Comparison of ENCODE assay signal across 1 cellular context in the genomic region with DNA sequence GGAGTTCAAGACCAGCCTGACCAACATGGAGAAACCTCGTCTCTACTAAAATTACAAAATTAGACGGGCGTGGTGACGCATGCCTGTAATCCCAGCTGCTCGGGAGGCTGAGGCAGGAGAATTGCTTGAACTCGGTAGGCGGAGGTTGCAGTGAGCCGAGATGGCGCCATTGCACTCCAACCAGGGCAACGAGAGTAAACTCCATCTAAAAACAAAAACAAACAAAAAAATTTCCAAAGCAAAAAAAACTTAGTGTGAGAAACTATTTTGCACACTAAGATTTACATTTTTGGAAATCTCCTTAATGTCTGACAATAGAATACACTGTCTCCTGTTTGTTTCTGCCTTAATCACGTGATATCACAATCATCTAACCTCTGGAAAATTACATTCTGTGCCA.
TF ChIP-seq lines count a peak whose summit lies in the region.

No MANE protein-coding gene starts in this region.

TF ChIP-seq in K562, 482 proteins besides CTCF, POLR2A, EP300 and RAD21:
- TF ChIP-seq, protein P1, sequence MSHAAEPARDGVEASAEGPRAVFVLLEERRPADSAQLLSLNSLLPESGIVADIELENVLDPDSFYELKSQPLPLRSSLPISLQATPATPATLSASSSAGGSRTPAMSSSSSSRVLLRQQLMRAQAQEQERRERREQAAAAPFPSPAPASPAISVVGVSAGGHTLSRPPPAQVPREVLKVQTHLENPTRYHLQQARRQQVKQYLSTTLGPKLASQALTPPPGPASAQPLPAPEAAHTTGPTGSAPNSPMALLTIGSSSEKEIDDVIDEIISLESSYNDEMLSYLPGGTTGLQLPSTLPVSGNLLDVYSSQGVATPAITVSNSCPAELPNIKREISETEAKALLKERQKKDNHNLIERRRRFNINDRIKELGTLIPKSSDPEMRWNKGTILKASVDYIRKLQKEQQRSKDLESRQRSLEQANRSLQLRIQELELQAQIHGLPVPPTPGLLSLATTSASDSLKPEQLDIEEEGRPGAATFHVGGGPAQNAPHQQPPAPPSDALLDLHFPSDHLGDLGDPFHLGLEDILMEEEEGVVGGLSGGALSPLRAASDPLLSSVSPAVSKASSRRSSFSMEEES (CRISPR knock-in tag; IDR thresholded peaks at IDR 0.05) = peak; percentile 53
- TF ChIP-seq, protein P2, sequence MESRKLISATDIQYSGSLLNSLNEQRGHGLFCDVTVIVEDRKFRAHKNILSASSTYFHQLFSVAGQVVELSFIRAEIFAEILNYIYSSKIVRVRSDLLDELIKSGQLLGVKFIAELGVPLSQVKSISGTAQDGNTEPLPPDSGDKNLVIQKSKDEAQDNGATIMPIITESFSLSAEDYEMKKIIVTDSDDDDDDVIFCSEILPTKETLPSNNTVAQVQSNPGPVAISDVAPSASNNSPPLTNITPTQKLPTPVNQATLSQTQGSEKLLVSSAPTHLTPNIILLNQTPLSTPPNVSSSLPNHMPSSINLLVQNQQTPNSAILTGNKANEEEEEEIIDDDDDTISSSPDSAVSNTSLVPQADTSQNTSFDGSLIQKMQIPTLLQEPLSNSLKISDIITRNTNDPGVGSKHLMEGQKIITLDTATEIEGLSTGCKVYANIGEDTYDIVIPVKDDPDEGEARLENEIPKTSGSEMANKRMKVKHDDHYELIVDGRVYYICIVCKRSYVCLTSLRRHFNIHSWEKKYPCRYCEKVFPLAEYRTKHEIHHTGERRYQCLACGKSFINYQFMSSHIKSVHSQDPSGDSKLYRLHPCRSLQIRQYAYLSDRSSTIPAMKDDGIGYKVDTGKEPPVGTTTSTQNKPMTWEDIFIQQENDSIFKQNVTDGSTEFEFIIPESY (CRISPR knock-in tag; IDR thresholded peaks at IDR 0.05) = peak; percentile 66; the same call in 1 of the 2 replicates
TF ChIP-seq in K562: peak in this region for 2; not testable (repeated sequence) for 480.
